13 cellular contexts compared by ENCODE assay signal in the genomic region with DNA sequence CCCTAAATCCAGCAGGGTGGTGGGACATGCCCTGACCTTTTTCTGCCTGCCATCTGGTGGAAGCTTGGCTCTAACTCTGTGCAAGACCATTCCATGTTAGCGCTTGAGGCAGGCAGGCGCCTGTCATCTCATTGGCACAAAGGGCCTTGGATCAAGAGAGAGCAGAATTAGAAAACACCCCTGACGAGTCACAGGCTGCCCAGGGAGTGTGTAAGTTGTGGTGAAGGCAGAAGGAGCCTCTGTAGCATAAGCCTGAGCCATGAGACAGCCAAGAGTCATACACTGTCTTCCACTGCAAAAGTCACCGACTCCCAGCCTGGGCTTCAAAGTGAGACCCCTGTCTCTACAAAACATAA. TPM values are rescaled to one million over a fixed set of nuclear protein-coding genes. Genes with fewer than 3 reads are reported as not detected.
DNase-seq lines count a peak whose midpoint lies in the region; ATAC-seq and TF ChIP-seq lines count a peak whose summit lies in the region.
"Had no signal": no experiment of that assay in that cellular context is flagged by ENCODE, and none has a peak within 500 bp of the region (broad histone marks: within the 10 kb centered on the region; RNA-seq: fewer than 3 reads in every experiment).

No MANE protein-coding gene starts in this region.

- no peak overlapping the region for H3K4me3 Mint-ChIP-seq in activated T-cell treated with anti-CD3 and anti-CD28 coated beads, Interleukin-2, amount 50 U/mL, for 4 hours
- peak overlapping the region in 1 of 2 donors; percentile 10 for H3K4me3 Mint-ChIP-seq in stimulated activated naive B cell treated with anti-CD40 and anti-IgM and Interleukin-4, amounts not matched to agents 10 μg/mL and 1 μg/mL and 100 μg/mL, for 72 hours
- no peak overlapping the region for H3K4me3 Mint-ChIP-seq in natural killer cell

- no peak overlapping the region for H3K4me3 ChIP-seq in heart left ventricle
- H3K4me3 ChIP-seq: HAP-1 had no signal

- no peaks in the 10 kb centered on the region for H3K9me3 ChIP-seq in heart left ventricle
- H3K9me3 ChIP-seq: HAP-1 had no signal

- CTCF ChIA-PET in RWPE1 (lab: Yijun Ruan, JAX) = interaction anchor here (2.4 kb wide), 1 partner anchor 169 kb away, joined by 9 read pairs; no protein-coding TSS in a partner anchor

- no peaks in the 10 kb centered on the region for H3K9me3 Mint-ChIP-seq in activated T-cell treated with anti-CD3 and anti-CD28 coated beads, Interleukin-2, amount 50 U/mL, for 4 hours
- no peaks in the 10 kb centered on the region for H3K9me3 Mint-ChIP-seq in stimulated activated naive B cell treated with anti-CD40 and anti-IgM and Interleukin-4, amounts not matched to agents 10 μg/mL and 1 μg/mL and 100 μg/mL, for 72 hours
- H3K9me3 Mint-ChIP-seq in natural killer cell = no peaks in the 10 kb centered on the region

- no peaks in the 10 kb centered on the region for H3K27me3 Mint-ChIP-seq in activated T-cell treated with anti-CD3 and anti-CD28 coated beads, Interleukin-2, amount 50 U/mL, for 4 hours (ENCODE audit: low read depth)
- H3K27me3 Mint-ChIP-seq in stimulated activated naive B cell treated with anti-CD40 and anti-IgM and Interleukin-4, amounts not matched to agents 10 μg/mL and 1 μg/mL and 100 μg/mL, for 72 hours = no peaks in the 10 kb centered on the region
- no peaks in the 10 kb centered on the region for H3K27me3 Mint-ChIP-seq in natural killer cell (ENCODE audit: low read depth in 2 of 2)

- H3K36me3 Mint-ChIP-seq in activated T-cell treated with anti-CD3 and anti-CD28 coated beads, Interleukin-2, amount 50 U/mL, for 4 hours (ENCODE audit: insufficient read depth) = peaks cover 32% of the 10 kb centered on the region
- H3K36me3 Mint-ChIP-seq in stimulated activated naive B cell treated with anti-CD40 and anti-IgM and Interleukin-4, amounts not matched to agents 10 μg/mL and 1 μg/mL and 100 μg/mL, for 72 hours = peaks cover 62 to 73% of the 10 kb centered on the region in 2 donors
- H3K36me3 Mint-ChIP-seq in natural killer cell = no peaks in the 10 kb centered on the region

- intact Hi-C loops in heart left ventricle (cut with DNase I) = loop anchor here in 4 of 10 donors (5.0 to 10.0 kb wide), 3 partner anchors 75 to 505 kb away; a partner anchor contains a TSS
- intact Hi-C loops in natural killer cell (cut with micrococcal nuclease) = no loop called here

- H3K27ac Mint-ChIP-seq in stimulated activated naive B cell treated with anti-CD40 and anti-IgM and Interleukin-4, amounts not matched to agents 10 μg/mL and 1 μg/mL and 100 μg/mL, for 72 hours = peak overlapping the region; percentile 77
- H3K27ac Mint-ChIP-seq in natural killer cell = no peak overlapping the region

- POLR2A ChIA-PET in RWPE1 (lab: Yijun Ruan, JAX; ENCODE audit: low non-redundant PET) = no interaction called here

- no peak for TF ChIP-seq POLR2A in heart left ventricle (IDR thresholded peaks at IDR 0.05)

- no peaks in the 10 kb centered on the region for H3K27me3 ChIP-seq in heart left ventricle

- no peak for DNase-seq in activated T-cell treated with anti-CD3 and anti-CD28 coated beads, Interleukin-2, amount 50 U/mL, for 4 hours
- DNase-seq in activated T-cell treated with anti-CD3 and anti-CD28 coated beads, Interleukin-2, amount 50 U/mL, for 1 hour = no peak
- DNase-seq in RWPE1 (ENCODE audit: low spot score) = no peak
- peak in 2 of 5 donors; percentile 40 to 53 for DNase-seq in heart left ventricle
- DNase-seq in stimulated activated naive B cell treated with anti-CD40 and anti-IgM and Interleukin-4, amounts not matched to agents 10 μg/mL and 1 μg/mL and 100 μg/mL, for 72 hours = no peak
- DNase-seq in natural killer cell = no peak
- no peak for DNase-seq in putamen (ENCODE audit: low spot score)
- no peak for DNase-seq in DMS79 (lab: John Stamatoyannopoulos, UW)
- DNase-seq: central memory CD4-positive, alpha-beta T cell; NCI-H69 had no signal

- peaks cover 0 to 71% (median 18%) of the 10 kb centered on the region in 12 donors for H3K4me1 ChIP-seq in heart left ventricle

- H3K27ac ChIP-seq in RWPE1 = peak overlapping the region; percentile 34
- peak overlapping the region in 10 of 12 donors; percentile 0 to 90 (median 50) for H3K27ac ChIP-seq in heart left ventricle

- peaks cover 26% of the 10 kb centered on the region for H3K4me1 Mint-ChIP-seq in activated T-cell treated with anti-CD3 and anti-CD28 coated beads, Interleukin-2, amount 50 U/mL, for 4 hours (ENCODE audit: low read depth)
- H3K4me1 Mint-ChIP-seq in stimulated activated naive B cell treated with anti-CD40 and anti-IgM and Interleukin-4, amounts not matched to agents 10 μg/mL and 1 μg/mL and 100 μg/mL, for 72 hours = peaks cover 58 to 89% of the 10 kb centered on the region in 2 donors
- H3K4me1 Mint-ChIP-seq in natural killer cell = peaks cover 0 to 19% of the 10 kb centered on the region in 2 donors

- ATAC-seq in activated T-cell treated with anti-CD3 and anti-CD28 coated beads, Interleukin-2, amount 50 U/mL, for 4 hours = peak; percentile 45 to 53
- ATAC-seq in heart left ventricle (peak in 3 of 4 donors; percentile 12 to 68 (median 65)), natural killer cell (no peak)
- no peak for ATAC-seq in stimulated activated naive B cell treated with anti-CD40 and anti-IgM and Interleukin-4, amounts not matched to agents 10 μg/mL and 1 μg/mL and 100 μg/mL, for 72 hours (replicated peaks)

- H3K36me3 ChIP-seq in heart left ventricle = peaks cover 0 to 82% (median 59%) of the 10 kb centered on the region in 9 donors
- H3K36me3 ChIP-seq: HAP-1 had no signal

- TF ChIP-seq CTCF in RWPE1 (conservative IDR thresholded peaks at IDR 0.05; ENCODE audit: low read depth) (no peak), heart left ventricle (IDR thresholded peaks at IDR 0.05) (no peak), natural killer cell (IDR thresholded peaks at IDR 0.05) (no peak)

- 65 to 75% (median 67%) methylated on average over 4 of the region's 4 CpGs for WGBS in heart left ventricle, 4 donors

RNA-seq across cellular contexts. Expression of a gene that starts 6.0 kb away (rescaled TPM):
- 10 to 100 TPM; 42.4 to 52.8 (median 44.1) TPM for total RNA-seq in activated T-cell treated with anti-CD3 and anti-CD28 coated beads, Interleukin-2, amount 50 U/mL, for 4 hours
- total RNA-seq in heart left ventricle = 10 to 100 TPM; 34.0 to 54.8 (median 47.9) TPM
- polyA plus RNA-seq in heart left ventricle = 10 to 100 TPM; 54.5 to 60.0 TPM
- total RNA-seq in natural killer cell = 10 to 100 TPM; 19.3 to 25.6 (median 20.5) TPM

RNA-seq across cellular contexts. Expression of a gene that starts 54.9 kb away (rescaled TPM):
- not detected for total RNA-seq in activated T-cell treated with anti-CD3 and anti-CD28 coated beads, Interleukin-2, amount 50 U/mL, for 4 hours
- total RNA-seq in heart left ventricle (1 to 10 TPM in 1 of 9 donors, under 1 TPM in 1, not detected in 7; 0.51 to 2.8 TPM), natural killer cell (1 to 10 TPM in 1 of 3 donors, not detected in 2; 1.1 TPM)
- polyA plus RNA-seq in heart left ventricle = not detected
- total RNA-seq: pulmonary artery endothelial cell had no signal
- polyA plus RNA-seq: BJ had no signal

Comparison
In these comparisons a context has a peak if more than half of its experiments do, and no peak if none do; other contexts are left out.
1. ATAC-seq: peak in activated T-cell treated with anti-CD3 and anti-CD28 coated beads, Interleukin-2, amount 50 U/mL, for 4 hours (2 of 2) and heart left ventricle (3 of 4); none in stimulated activated naive B cell treated with anti-CD40 and anti-IgM and Interleukin-4, amounts not matched to agents 10 μg/mL and 1 μg/mL and 100 μg/mL, for 72 hours (0 of 2) and natural killer cell (0 of 3).